24 cellular contexts compared by ENCODE assay signal in the genomic region with DNA sequence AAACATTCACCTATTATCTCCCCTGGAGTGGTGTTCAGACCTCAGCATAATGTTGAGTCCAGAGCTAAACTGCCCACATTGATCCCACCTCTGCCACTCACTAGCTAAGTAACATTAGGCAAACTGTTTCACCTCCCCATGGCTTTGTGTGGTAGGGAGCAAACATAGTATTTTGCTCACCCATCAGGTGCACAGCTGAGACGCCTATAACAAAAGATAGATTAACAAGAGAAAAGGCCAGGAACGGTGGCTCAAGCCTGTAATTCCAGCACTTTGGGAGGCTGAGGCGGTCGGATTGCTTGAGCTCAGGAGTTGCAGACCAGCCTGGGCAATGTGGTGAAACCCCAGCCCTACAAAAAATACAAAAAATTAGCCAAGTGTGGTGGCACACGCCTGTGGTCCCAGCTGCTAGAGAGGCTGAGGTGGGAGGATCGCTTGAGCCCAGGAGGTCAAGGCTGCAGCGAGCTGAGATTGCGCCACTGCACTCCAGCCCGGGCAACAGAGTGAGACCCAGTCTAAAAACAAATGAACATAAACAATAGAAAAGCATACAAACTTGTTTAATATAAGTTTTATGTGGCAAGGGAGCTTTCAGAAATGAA.
"Had no signal": no experiment of that assay in that cellular context is flagged by ENCODE, and none has a peak within 500 bp of the region (broad histone marks: within the 10 kb centered on the region; RNA-seq: fewer than 3 reads in every experiment).

No MANE protein-coding gene starts in this region.

- ATAC-seq: activated CD8-positive, alpha-beta T cell treated with anti-CD3 and anti-CD28 coated beads, Interleukin-2, amount 10 ng/mL, durations not matched to agents 7 days and 5 days; activated naive CD8-positive, alpha-beta T cell treated with anti-CD3 and anti-CD28 coated beads, Interleukin-2, amount 50 U/mL, for 24 hours; left lobe of liver; lower lobe of right lung; mucosa of descending colon; stimulated activated memory B cell treated with anti-CD40 and anti-IgM and Interleukin-4, amounts not matched to agents 10 μg/mL and 1 μg/mL and 100 μg/mL, for 72 hours had no signal

- H3K4me1 Mint-ChIP-seq: activated naive CD8-positive, alpha-beta T cell treated with anti-CD3 and anti-CD28 coated beads, Interleukin-2, amount 50 U/mL, for 24 hours; immature natural killer cell had no signal

- H3K27ac Mint-ChIP-seq: activated CD8-positive, alpha-beta T cell treated with anti-CD3 and anti-CD28 coated beads, Interleukin-2, amount 10 ng/mL, durations not matched to agents 7 days and 5 days; activated naive CD8-positive, alpha-beta T cell treated with anti-CD3 and anti-CD28 coated beads, Interleukin-2, amount 50 U/mL, for 24 hours; activated T-helper 1 cell treated with anti-CD3 and anti-CD28 coated beads, Interleukin-12 subunit alpha, Interleukin-12 subunit beta, Interleukin-2, Interleukin-4 antibody, amounts not matched to agents 30 ng/mL and 10 ng/mL and 1 ng/mL, durations not matched to agents 14 hours and 24 hours and 36 hours; immature natural killer cell; stimulated activated memory B cell treated with anti-CD40 and anti-IgM and Interleukin-4, amounts not matched to agents 10 μg/mL and 1 μg/mL and 100 μg/mL, for 72 hours had no signal

- H3K9me3 Mint-ChIP-seq: activated naive CD8-positive, alpha-beta T cell treated with anti-CD3 and anti-CD28 coated beads, Interleukin-2, amount 50 U/mL, for 24 hours; activated T-helper 1 cell treated with anti-CD3 and anti-CD28 coated beads, Interleukin-12 subunit alpha, Interleukin-12 subunit beta, Interleukin-2, Interleukin-4 antibody, amounts not matched to agents 30 ng/mL and 10 ng/mL and 1 ng/mL, durations not matched to agents 14 hours and 24 hours and 36 hours; stimulated activated memory B cell treated with anti-CD40 and anti-IgM and Interleukin-4, amounts not matched to agents 10 μg/mL and 1 μg/mL and 100 μg/mL, for 72 hours had no signal

- H3K27ac ChIP-seq: coronary artery, esophagus muscularis mucosa, lower lobe of right lung, sigmoid colon, transverse colon, VCaP had no signal

- H3K4me2 ChIP-seq: smooth muscle cell had no signal

- H3K4me3 Mint-ChIP-seq: activated CD8-positive, alpha-beta T cell treated with anti-CD3 and anti-CD28 coated beads, Interleukin-2, amount 10 ng/mL, durations not matched to agents 7 days and 5 days; activated naive CD8-positive, alpha-beta T cell treated with anti-CD3 and anti-CD28 coated beads, Interleukin-2, amount 50 U/mL, for 24 hours; activated T-helper 1 cell treated with anti-CD3 and anti-CD28 coated beads, Interleukin-12 subunit alpha, Interleukin-12 subunit beta, Interleukin-2, Interleukin-4 antibody, amounts not matched to agents 30 ng/mL and 10 ng/mL and 1 ng/mL, durations not matched to agents 14 hours and 24 hours and 36 hours; immature natural killer cell; stimulated activated memory B cell treated with anti-CD40 and anti-IgM and Interleukin-4, amounts not matched to agents 10 μg/mL and 1 μg/mL and 100 μg/mL, for 72 hours had no signal

- H3K4me3 ChIP-seq: coronary artery, esophagus muscularis mucosa, lower lobe of right lung, mucosa of descending colon, sigmoid colon, smooth muscle cell, transverse colon had no signal

- H3K4me1 ChIP-seq: esophagus muscularis mucosa, lower lobe of right lung, sigmoid colon, transverse colon had no signal

- H3K36me3 Mint-ChIP-seq: immature natural killer cell; stimulated activated memory B cell treated with anti-CD40 and anti-IgM and Interleukin-4, amounts not matched to agents 10 μg/mL and 1 μg/mL and 100 μg/mL, for 72 hours had no signal

- H3K27me3 ChIP-seq: sigmoid colon, transverse colon had no signal

- H3K9me3 ChIP-seq: esophagus muscularis mucosa, lower lobe of right lung, mucosa of descending colon, sigmoid colon, transverse colon had no signal

- DNase-seq: activated CD4-positive, alpha-beta T cell treated with anti-CD3 and anti-CD28 coated beads, Interleukin-2, amount 50 U/mL, for 1 hour; activated CD4-positive, CD25-positive, alpha-beta regulatory T cell treated with anti-CD3 and anti-CD28 coated beads, Interleukin-2, amount 50 U/mL, for 72 hours; activated CD8-positive, alpha-beta T cell treated with anti-CD3 and anti-CD28 coated beads, Interleukin-2, amount 10 ng/mL, durations not matched to agents 7 days and 5 days; activated gamma-delta T cell; activated naive CD4-positive, alpha-beta T cell treated with anti-CD3 and anti-CD28 coated beads, Interleukin-2, amount 50 U/mL, for 16 hours; activated naive CD8-positive, alpha-beta T cell treated with anti-CD3 and anti-CD28 coated beads, Interleukin-2, amount 50 U/mL, for 24 hours; cerebellar nuclear complex; effector CD4-positive, alpha-beta T cell; glutamatergic neuron; hippocampal formation; immature natural killer cell; lower lobe of right lung; mesendoderm; mucosa of descending colon; sigmoid colon; stimulated activated CD4-positive, alpha-beta T cell treated with anti-CD3 and anti-CD28 coated beads, Interleukin-15, amount 100 ng/mL, for 24 hours; transverse colon had no signal

- H3K36me3 ChIP-seq: esophagus muscularis mucosa, lower lobe of right lung, sigmoid colon, transverse colon had no signal
